Comparison of ENCODE assay signal across 9 cellular contexts in the genomic region with DNA sequence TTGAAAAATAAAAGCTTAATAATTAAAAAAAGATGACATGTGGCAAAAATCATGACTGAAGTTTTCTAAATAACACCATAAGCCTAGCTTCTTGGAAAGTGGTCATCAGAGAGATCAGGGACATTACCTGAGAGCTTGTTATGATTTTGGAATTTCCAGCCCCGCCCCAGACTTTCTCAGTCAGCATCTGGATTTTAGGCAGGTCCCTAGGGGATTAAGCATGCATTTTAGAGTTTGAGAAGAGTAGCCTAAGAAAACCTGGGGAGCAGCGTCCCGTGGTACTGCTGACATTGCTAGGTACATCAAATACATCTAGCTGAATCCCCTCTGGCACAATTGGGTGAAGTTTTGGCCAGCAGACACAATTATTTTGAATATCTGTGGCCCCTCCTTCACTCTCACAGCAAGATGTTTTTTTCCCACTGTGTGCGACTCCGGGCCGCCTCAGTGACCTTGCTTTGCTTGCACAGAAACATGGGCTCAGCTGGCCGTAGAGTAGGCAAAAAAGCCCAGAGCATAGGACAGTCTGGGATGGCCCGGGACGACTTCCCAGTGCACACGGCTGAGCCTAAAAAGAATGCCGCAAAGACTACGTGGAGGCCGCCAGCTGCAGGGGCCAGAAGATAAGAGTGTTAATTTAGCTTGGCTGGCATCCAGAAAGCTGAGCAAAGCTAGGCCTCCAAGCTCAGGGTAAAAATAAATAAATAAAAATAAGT. TPM values are rescaled to one million over a fixed set of nuclear protein-coding genes. Genes with fewer than 3 reads are reported as not detected.
DNase-seq lines count a peak whose midpoint lies in the region; ATAC-seq and TF ChIP-seq lines count a peak whose summit lies in the region.
"Had no signal": no experiment of that assay in that cellular context is flagged by ENCODE, and none has a peak within 500 bp of the region (broad histone marks: within the 10 kb centered on the region; RNA-seq: fewer than 3 reads in every experiment).

No MANE protein-coding gene starts in this region.

- H3K36me3 ChIP-seq in BLaER1 treated with 17β-estradiol and CSF1 and Interleukin-3, amounts not matched to agents 10 nM and 100 nM: peaks cover 0 to 6% (median 0%) of the 10 kb centered on the region in 11 experiments; a peak in 3 of 22 replicates

- H3K27me3 ChIP-seq in BLaER1 treated with 17β-estradiol and CSF1 and Interleukin-3, amounts not matched to agents 10 nM and 100 nM: no peaks in the 10 kb centered on the region
- H3K27me3 ChIP-seq in H9 (ENCODE audit: insufficient read depth, low read length): no peaks in the 10 kb centered on the region

- no peaks in the 10 kb centered on the region for H3K36me3 Mint-ChIP-seq in H9 (ENCODE audit: insufficient read depth in 1 of 3, low read depth in 3 of 3)

- H3K4me1 ChIP-seq in BLaER1 treated with 17β-estradiol and CSF1 and Interleukin-3, amounts not matched to agents 10 nM and 100 nM: peaks cover 94 to 100% (median 97%) of the 10 kb centered on the region in 10 experiments
- H3K4me1 ChIP-seq in H9 (ENCODE audit: insufficient read depth, low read length): no peaks in the 10 kb centered on the region

- no peak overlapping the region for H2BK12ac ChIP-seq in H9 (ENCODE audit: insufficient read length, low read depth, low read length)

- H2BK20ac ChIP-seq in H9 (ENCODE audit: low read depth, low read length, poor library complexity, severe bottlenecking): no peak overlapping the region

- H2BK120ac ChIP-seq in H9 (ENCODE audit: low read depth, low read length, poor library complexity, severe bottlenecking): no peak overlapping the region

- H4K8ac ChIP-seq in H9 (replicated peaks; ENCODE audit: insufficient read length, low read depth, low read length): no peak overlapping the region

- no peak overlapping the region for H3K4ac ChIP-seq in H9 (ENCODE audit: low read depth, low read length)

- H3K79me1 ChIP-seq in H9 (ENCODE audit: insufficient read depth, low read depth, low read length, poor library complexity, severe bottlenecking): no peaks in the 10 kb centered on the region

- ATAC-seq in GM19467 (IDR thresholded peaks at IDR 0.05; ENCODE audit: unreplicated experiment) (no peak), HG02852 (IDR thresholded peaks at IDR 0.05; ENCODE audit: unreplicated experiment) (no peak)

- H2BK15ac ChIP-seq in H9 (ENCODE audit: low read depth, low read length): no peak overlapping the region

- no peak for TF ChIP-seq CTCF in GM13976 (IDR thresholded peaks at IDR 0.05; ENCODE audit: borderline replicate concordance, control extremely low read depth, extremely low read depth, insufficient read depth, missing control alignments)
- TF ChIP-seq CTCF in H9 (conservative IDR thresholded peaks at IDR 0.05): no peak

- H4K5ac ChIP-seq in H9 (ENCODE audit: insufficient read length, low read depth, low read length): no peak overlapping the region

- no CpG with 5 or more reads among the region's 13 CpGs for WGBS in H9 (ENCODE audit: extremely low coverage, insufficient read length, low lambda C conversion rate)

- H3K56ac ChIP-seq in H9 (ENCODE audit: insufficient read length, low read depth, low read length): no peak overlapping the region

- no peak overlapping the region for H3T11ph ChIP-seq in H9 (ENCODE audit: low read length)

- H3K23me2 ChIP-seq in H9 (ENCODE audit: insufficient read length, low read depth, low read length, poor library complexity, severe bottlenecking): no peaks in the 10 kb centered on the region

- H3K4me3 ChIP-seq in BLaER1 treated with 17β-estradiol and CSF1 and Interleukin-3, amounts not matched to agents 10 nM and 100 nM: peak overlapping the region in 9 of 10 experiments; percentile 15 to 63 (median 51); a peak in 17 of 20 replicates

- H3K9me3 ChIP-seq in BLaER1 treated with 17β-estradiol and CSF1 and Interleukin-3, amounts not matched to agents 10 nM and 100 nM (replicated peaks in 1 of 11): peaks cover 0 to 6% (median 0%) of the 10 kb centered on the region in 11 experiments; a peak in 7 of 22 replicates
- H3K9me3 ChIP-seq in H9 (ENCODE audit: control insufficient read depth, low read depth, low read length): no peaks in the 10 kb centered on the region

- no peak overlapping the region for H3K18ac ChIP-seq in H9 (ENCODE audit: insufficient read length, low read depth, low read length)

- H3K23ac ChIP-seq in H9 (ENCODE audit: insufficient read length, low read depth, low read length): no peak overlapping the region

- H2BK5ac ChIP-seq in H9 (ENCODE audit: insufficient read length, low read length): no peak overlapping the region

- no peak overlapping the region for H2AFZ ChIP-seq in H9 (ENCODE audit: low read length)

- no peak overlapping the region for H3K4me3 Mint-ChIP-seq in H9

- peaks cover 4 to 6% of the 10 kb centered on the region in 2 experiments; a peak in 3 of 4 replicates for H3K4me1 Mint-ChIP-seq in H9

- no peaks in the 10 kb centered on the region for H4K20me1 ChIP-seq in BLaER1 treated with 17β-estradiol and CSF1 and Interleukin-3, amounts not matched to agents 10 nM and 100 nM
- H4K20me1 ChIP-seq in H9 (ENCODE audit: control insufficient read depth, insufficient read depth, insufficient read length): no peaks in the 10 kb centered on the region

- H3K4me2 ChIP-seq in BLaER1 treated with 17β-estradiol and CSF1 and Interleukin-3, amounts not matched to agents 10 nM and 100 nM: peak overlapping the region; percentile 83 to 94 (median 90)
- no peak overlapping the region for H3K4me2 ChIP-seq in H9 (ENCODE audit: insufficient read depth, insufficient read length, low read length)

- no peaks in the 10 kb centered on the region for H3K79me2 ChIP-seq in H9 (ENCODE audit: insufficient read depth, low read length)

- H3K27me3 Mint-ChIP-seq in H9 (ENCODE audit: low read depth): peaks cover 2% of the 10 kb centered on the region

- H4K91ac ChIP-seq in H9 (ENCODE audit: insufficient read length, low read depth, low read length): no peak overlapping the region

- in situ Hi-C loops in GM13976 (cut with MboI; ENCODE audit: low sequenced_read_pairs, unreplicated experiment): no loop called here

- H3K27ac Mint-ChIP-seq in H9: no peak overlapping the region

- H2AK5ac ChIP-seq in H9 (ENCODE audit: insufficient read length, low read length): no peak overlapping the region

- no peak overlapping the region for H3K14ac ChIP-seq in H9 (ENCODE audit: insufficient read depth, low read length)

- H3K9me3 Mint-ChIP-seq in H9: no peaks in the 10 kb centered on the region; a peak in 2 of 5 replicates

- peak; percentile 56 for DNase-seq in NCI-H1694 treated with DMSO at 0.1 percent for 48 hours (lab: John Stamatoyannopoulos, UW)
- no peak for DNase-seq in caudate nucleus (lab: John Stamatoyannopoulos, UW)
- peak; percentile 77 for DNase-seq in myocyte (ENCODE audit: low read depth)
- DNase-seq in GM13976 (ENCODE audit: low spot score): no peak
- DNase-seq in H9: no peak
- DNase-seq: activated CD8-positive, alpha-beta memory T cell treated with anti-CD3 and anti-CD28 coated beads, Interleukin-2, amount 50 U/mL, for 4 hours had no signal

- H3K9ac ChIP-seq in BLaER1 treated with 17β-estradiol and CSF1 and Interleukin-3, amounts not matched to agents 10 nM and 100 nM: peak overlapping the region; percentile 36 to 96 (median 92); a peak in 21 of 22 replicates
- H3K9ac ChIP-seq in H9 (ENCODE audit: extremely low read depth, insufficient read length, low read length): no peak overlapping the region

- peak overlapping the region; percentile 66 to 100 (median 98); a peak in 21 of 22 replicates for H3K27ac ChIP-seq in BLaER1 treated with 17β-estradiol and CSF1 and Interleukin-3, amounts not matched to agents 10 nM and 100 nM
- H3K27ac ChIP-seq in caudate nucleus (ENCODE audit: low read depth, low read length): peak overlapping the region; percentile 54
- no peak overlapping the region for H3K27ac ChIP-seq in H9 (ENCODE audit: insufficient read length, low read depth, low read length)

RNA-seq across cellular contexts. Expression of a gene that starts 58.6 kb away (rescaled TPM):
- total RNA-seq in myocyte (515 and 568 TPM in 2 replicates), H9 (2021) (20.7 and 25.2 TPM in 2 replicates)
- 42.6 TPM for polyA plus RNA-seq in myocyte (2012)

Comparison
In these comparisons a context has a peak if more than half of its experiments do, and no peak if none do; other contexts are left out.
1. DNase-seq: peak in NCI-H1694 treated with DMSO at 0.1 percent for 48 hours (single experiment) and myocyte (single experiment); none in caudate nucleus (0 of 61), GM13976 (single experiment) and H9 (single experiment).
2. RNA of a gene that starts 58.6 kb away (total RNA-seq): 515 to 568 TPM in myocyte; 20.7 to 25.2 TPM in H9; every median in the first group is over 10 times any median in the second.